Comparison of ENCODE assay signal across 8 cellular contexts in the genomic region with DNA sequence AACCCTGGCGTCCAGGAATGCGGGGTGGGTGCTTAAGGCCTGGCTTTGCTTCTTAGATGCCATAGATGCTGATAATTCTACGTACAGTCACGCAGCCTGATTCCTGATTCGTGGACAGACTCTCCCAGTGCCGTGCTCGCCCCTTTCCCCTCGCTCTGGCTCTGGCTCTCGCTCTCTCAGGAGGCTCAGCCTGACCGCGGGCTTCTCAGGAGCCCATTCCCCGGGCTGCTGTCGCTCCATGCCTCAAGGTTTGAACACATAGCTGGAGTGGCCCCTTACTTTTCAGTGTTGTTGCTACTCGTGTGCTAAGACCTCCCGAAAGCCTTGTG. TPM values are rescaled to one million over a fixed set of nuclear protein-coding genes. Genes with fewer than 3 reads are reported as not detected.
DNase-seq lines count a peak whose midpoint lies in the region; ATAC-seq and TF ChIP-seq lines count a peak whose summit lies in the region.

No MANE protein-coding gene starts in this region.

- peaks cover 10 to 26% (median 11%) of the 10 kb centered on the region in 4 donors for H3K4me1 Mint-ChIP-seq in CD4-positive, alpha-beta memory T cell
- peaks cover 24% of the 10 kb centered on the region for H3K4me1 Mint-ChIP-seq in activated T-cell treated with anti-CD3 and anti-CD28 coated beads, Interleukin-2, amount 50 U/mL, for 4 hours (ENCODE audit: low read depth)

- DNase-seq in CD4-positive, alpha-beta memory T cell = no peak
- no peak for DNase-seq in activated T-cell treated with anti-CD3 and anti-CD28 coated beads, Interleukin-2, amount 50 U/mL, for 4 hours
- DNase-seq in left ventricle myocardium inferior = peak; percentile 15
- no peak for DNase-seq in retinal pigment epithelial cell (ENCODE audit: low read depth)
- no peak for DNase-seq in NCI-H187 treated with DMSO at 0.1 percent for 48 hours (lab: John Stamatoyannopoulos, UW)
- no peak for DNase-seq in NK-92 (lab: John Stamatoyannopoulos, UW; ENCODE audit: unreplicated experiment)

- H3K36me3 ChIP-seq in CD4-positive, alpha-beta memory T cell (ENCODE audit: insufficient read depth, low read length) = no peaks in the 10 kb centered on the region
- no peaks in the 10 kb centered on the region for H3K36me3 ChIP-seq in left ventricle myocardium inferior

- POLR2A ChIA-PET in CD4-positive, alpha-beta memory T cell (lab: Charles Lee; ENCODE audit: partially characterized antibody) = interaction anchor here (0.9 to 2.9 kb wide), 6 partner anchors 60 to 1281 kb away, joined by 3 to 13 read pairs (median 4); a partner anchor contains a TSS

- H3K36me3 Mint-ChIP-seq in CD4-positive, alpha-beta memory T cell = peaks cover 0 to 2% of the 10 kb centered on the region in 2 donors
- H3K36me3 Mint-ChIP-seq in activated T-cell treated with anti-CD3 and anti-CD28 coated beads, Interleukin-2, amount 50 U/mL, for 4 hours (ENCODE audit: insufficient read depth) = no peaks in the 10 kb centered on the region

- peak overlapping the region; percentile 42 to 54 for H3K4me3 ChIP-seq in CD4-positive, alpha-beta memory T cell (ENCODE audit: low read length in 2 of 2)
- H3K4me3 ChIP-seq in left ventricle myocardium inferior (peak overlapping the region; percentile 66), retinal pigment epithelial cell (ENCODE audit: low read length) (peak overlapping the region; percentile 39)

- H3K27me3 Mint-ChIP-seq in CD4-positive, alpha-beta memory T cell = no peaks in the 10 kb centered on the region
- no peaks in the 10 kb centered on the region for H3K27me3 Mint-ChIP-seq in activated T-cell treated with anti-CD3 and anti-CD28 coated beads, Interleukin-2, amount 50 U/mL, for 4 hours (ENCODE audit: low read depth)

- peaks cover 15% of the 10 kb centered on the region for H3K4me1 ChIP-seq in CD4-positive, alpha-beta memory T cell (ENCODE audit: insufficient read depth, low read length)
- H3K4me1 ChIP-seq in left ventricle myocardium inferior = no peaks in the 10 kb centered on the region

- no peaks in the 10 kb centered on the region for H3K27me3 ChIP-seq in CD4-positive, alpha-beta memory T cell (ENCODE audit: insufficient read depth, low read length)
- H3K27me3 ChIP-seq in left ventricle myocardium inferior (ENCODE audit: low read depth) = peaks cover 8% of the 10 kb centered on the region

- peak overlapping the region; percentile 91 to 97 (median 93) for H3K4me3 Mint-ChIP-seq in CD4-positive, alpha-beta memory T cell
- peak overlapping the region; percentile 90 for H3K4me3 Mint-ChIP-seq in activated T-cell treated with anti-CD3 and anti-CD28 coated beads, Interleukin-2, amount 50 U/mL, for 4 hours

- no peaks in the 10 kb centered on the region for H3K9me3 ChIP-seq in CD4-positive, alpha-beta memory T cell (ENCODE audit: control insufficient read depth in 1 of 2, low read length in 2 of 2)
- H3K9me3 ChIP-seq in left ventricle myocardium inferior (replicated peaks) = no peaks in the 10 kb centered on the region

- TF ChIP-seq CTCF in left ventricle myocardium inferior (IDR thresholded peaks at IDR 0.05; ENCODE audit: borderline replicate concordance) (no peak), retinal pigment epithelial cell (conservative IDR thresholded peaks at IDR 0.05; ENCODE audit: low read depth, low read length) (no peak)

- ATAC-seq in GM19035 (IDR thresholded peaks at IDR 0.05; ENCODE audit: unreplicated experiment) (peak; percentile 36), HG03354 (IDR thresholded peaks at IDR 0.05; ENCODE audit: poor library complexity, severe bottlenecking, unreplicated experiment) (peak; percentile 39)
- peak; percentile 33 to 46 for ATAC-seq in activated T-cell treated with anti-CD3 and anti-CD28 coated beads, Interleukin-2, amount 50 U/mL, for 4 hours

- CTCF ChIA-PET in CD4-positive, alpha-beta memory T cell (lab: Charles Lee; ENCODE audit: partially characterized antibody) = interaction anchor here (1.1 to 1.2 kb wide), 3 partner anchors 10 to 62 kb away, joined by 3 to 5 read pairs (median 5); a partner anchor contains a TSS

- H3K9me3 Mint-ChIP-seq in CD4-positive, alpha-beta memory T cell = peaks cover 0 to 2% (median 0%) of the 10 kb centered on the region in 8 donors
- H3K9me3 Mint-ChIP-seq in activated T-cell treated with anti-CD3 and anti-CD28 coated beads, Interleukin-2, amount 50 U/mL, for 4 hours = no peaks in the 10 kb centered on the region

- H3K27ac ChIP-seq in CD4-positive, alpha-beta memory T cell (ENCODE audit: low read depth, low read length) = peak overlapping the region; percentile 58
- peak overlapping the region; percentile 63 for H3K27ac ChIP-seq in left ventricle myocardium inferior (replicated peaks)

- intact Hi-C loops in CD4-positive, alpha-beta memory T cell (cut with micrococcal nuclease) = loop anchor here (10.0 kb wide), 2 partner anchors 141 to 1281 kb away; a partner anchor contains a TSS
- intact Hi-C loops in left ventricle myocardium inferior (cut with micrococcal nuclease) = no loop called here

- peak overlapping the region; percentile 91 to 96 (median 93) for H3K27ac Mint-ChIP-seq in CD4-positive, alpha-beta memory T cell

RNA-seq across cellular contexts. Expression of a gene that starts 0.8 kb away (rescaled TPM):
- 1 to 10 TPM; 3.2 to 3.5 TPM for total RNA-seq in CD4-positive, alpha-beta memory T cell
- polyA plus RNA-seq in CD4-positive, alpha-beta memory T cell = under 1 TPM in 1 of 2 donors, not detected in 1; 0.17 TPM
- under 1 TPM; 0.22 to 0.37 (median 0.33) TPM for total RNA-seq in activated T-cell treated with anti-CD3 and anti-CD28 coated beads, Interleukin-2, amount 50 U/mL, for 4 hours
- total RNA-seq in left ventricle myocardium inferior = 0.41 TPM

RNA-seq across cellular contexts. Expression of a gene that starts 59.2 kb away (rescaled TPM):
- 10 to 100 TPM in 1 of 2 experiments, 1 to 10 TPM in 1; 8.2 to 11.8 TPM for total RNA-seq in CD4-positive, alpha-beta memory T cell
- polyA plus RNA-seq in CD4-positive, alpha-beta memory T cell = 10 to 100 TPM in 1 of 2 donors, 1 to 10 TPM in 1; 9.0 to 13.0 TPM
- total RNA-seq in activated T-cell treated with anti-CD3 and anti-CD28 coated beads, Interleukin-2, amount 50 U/mL, for 4 hours = 1 to 10 TPM; 6.4 to 7.0 (median 6.5) TPM
- 3.5 TPM for total RNA-seq in left ventricle myocardium inferior
